In genomic region chr2:57504787-57505186, GRCh38 we compare ENCODE assay signal across 27 cellular contexts.
"Had no signal": no experiment of that assay in that cellular context is flagged by ENCODE, and none has a peak within 500 bp of the region (broad histone marks: within the 10 kb centered on the region; RNA-seq: fewer than 3 reads in every experiment).

No MANE protein-coding gene starts in this region.

- H3K27ac ChIP-seq: stomach, suprapubic skin, testis, thoracic aorta, thyroid gland, tibial artery, tibial nerve, transverse colon, upper lobe of left lung, upper lobe of right lung, uterus, vagina had no signal

- H3K36me3 ChIP-seq: stomach, suprapubic skin, thoracic aorta, thyroid gland, tibial artery, tibial nerve, transverse colon, upper lobe of left lung, upper lobe of right lung, uterus, vagina had no signal

- H3K27me3 ChIP-seq: stomach, suprapubic skin, testis, thyroid gland, tibial artery, tibial nerve, transverse colon, upper lobe of left lung, upper lobe of right lung, uterus, vagina had no signal

- H3K4me1 ChIP-seq: stomach, suprapubic skin, testis, thyroid gland, tibial artery, tibial nerve, transverse colon, upper lobe of left lung, upper lobe of right lung, uterus, vagina had no signal

- H3K9me3 ChIP-seq: stomach, suprapubic skin, testis, thoracic aorta, thyroid gland, tibial artery, tibial nerve, transverse colon, upper lobe of left lung, upper lobe of right lung, uterus, vagina had no signal

- H3K4me3 ChIP-seq: stomach, suprapubic skin, testis, thoracic aorta, thyroid gland, tibial artery, tibial nerve, transverse colon, upper lobe of left lung, upper lobe of right lung, uterus, vagina had no signal

- ATAC-seq: stimulated activated effector memory CD8-positive, alpha-beta T cell treated with anti-CD3 and anti-CD28 coated beads, Interleukin-12 subunit alpha, Interleukin-12 subunit beta, amount 100 ng/mL, for 72 hours; stimulated activated memory B cell treated with anti-CD40 and anti-IgM and Interleukin-4, amounts not matched to agents 10 μg/mL and 1 μg/mL and 100 μg/mL, for 72 hours; stimulated activated naive B cell treated with anti-CD40 and anti-IgM and Interleukin-4, amounts not matched to agents 10 μg/mL and 1 μg/mL and 100 μg/mL, for 72 hours; stimulated activated naive CD8-positive, alpha-beta T cell treated with anti-CD3 and anti-CD28 coated beads, Interleukin-15, amount 100 ng/mL, for 72 hours; stimulated activated naive CD8-positive, alpha-beta T cell treated with anti-CD3 and anti-CD28 coated beads, Interleukin-15, Interleukin-2, amounts not matched to agents 100 U/mL and 50 U/mL, for 24 hours; upper lobe of right lung had no signal

- FAIRE-seq: urothelium cell line had no signal

- DNase-seq: stimulated activated CD4-positive, alpha-beta T cell treated with anti-CD3 and anti-CD28 coated beads, Interleukin-2, amount 100 ng/mL, for 48 hours; stimulated activated CD4-positive, alpha-beta T cell treated with anti-CD3 and anti-CD28 coated beads, Interleukin-4, amount 100 ng/mL, for 1 hour; stimulated activated CD4-positive, alpha-beta T cell treated with anti-CD3 and anti-CD28 coated beads, Interleukin-4, amount 100 ng/mL, for 24 hours; stimulated activated CD4-positive, alpha-beta T cell treated with anti-CD3 and anti-CD28 coated beads, Interleukin-4, amount 100 ng/mL, for 4 hours; stimulated activated CD8-positive, alpha-beta memory T cell treated with anti-CD3 and anti-CD28 coated beads, Interleukin-4, amount 100 ng/mL, for 48 hours; stimulated activated naive B cell treated with anti-CD40 and anti-IgM and Interleukin-4, amounts not matched to agents 10 μg/mL and 1 μg/mL and 100 μg/mL, for 72 hours; stimulated activated naive CD4-positive, alpha-beta T cell; stimulated activated naive CD4-positive, alpha-beta T cell treated with Interleukin-2 at 50 U/mL for 16 hours; stimulated activated naive CD8-positive, alpha-beta T cell treated with anti-CD3 and anti-CD28 coated beads, Interleukin-15, amount 100 ng/mL, for 72 hours; stimulated activated naive CD8-positive, alpha-beta T cell treated with anti-CD3 and anti-CD28 coated beads, Interleukin-15, Interleukin-2, amounts not matched to agents 100 U/mL and 50 U/mL, for 24 hours; stomach; substantia nigra; testis; thyroid gland; tibial artery; transverse colon; trophoblast cell; upper lobe of left lung; upper lobe of right lung; uterus had no signal
